17 cellular contexts compared by ENCODE assay signal in the genomic region with DNA sequence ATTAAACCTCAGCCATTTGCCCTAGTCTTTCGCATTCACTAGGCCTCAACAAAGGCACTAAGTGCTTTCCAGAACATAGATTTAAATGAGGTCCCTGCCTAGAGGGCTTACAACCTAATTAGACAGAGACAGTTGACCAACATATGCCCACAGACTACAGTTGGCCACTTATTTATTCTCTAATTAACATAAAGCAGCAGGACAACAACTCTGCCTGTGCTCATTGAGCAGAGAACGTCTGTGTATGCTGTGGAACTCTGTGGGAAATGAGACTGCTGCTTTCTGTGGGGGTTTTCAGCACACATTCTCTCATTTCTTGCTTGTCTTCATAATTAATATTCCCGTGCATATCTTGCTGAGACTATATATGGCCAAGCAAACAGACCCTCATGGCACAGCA.
"Had no signal": no experiment of that assay in that cellular context is flagged by ENCODE, and none has a peak within 500 bp of the region (broad histone marks: within the 10 kb centered on the region; RNA-seq: fewer than 3 reads in every experiment).

No MANE protein-coding gene starts in this region.

- H3K4me1 Mint-ChIP-seq: activated naive CD4-positive, alpha-beta T cell treated with anti-CD3 and anti-CD28 coated beads, Interleukin-2, amount 50 U/mL, for 24 hours; endodermal cell; stimulated activated effector memory CD8-positive, alpha-beta T cell treated with anti-CD3 and anti-CD28 coated beads, Interleukin-12 subunit alpha, Interleukin-12 subunit beta, amount 100 ng/mL, for 72 hours; stimulated activated naive CD8-positive, alpha-beta T cell treated with anti-CD3 and anti-CD28 coated beads, Interleukin-15, amount 100 ng/mL, for 72 hours had no signal

- H3K4me3 Mint-ChIP-seq: activated naive CD4-positive, alpha-beta T cell treated with anti-CD3 and anti-CD28 coated beads, Interleukin-2, amount 50 U/mL, for 24 hours; endodermal cell; stimulated activated effector memory CD8-positive, alpha-beta T cell treated with anti-CD3 and anti-CD28 coated beads, Interleukin-12 subunit alpha, Interleukin-12 subunit beta, amount 100 ng/mL, for 72 hours; stimulated activated naive CD8-positive, alpha-beta T cell treated with anti-CD3 and anti-CD28 coated beads, Interleukin-15, amount 100 ng/mL, for 72 hours; WTC11 had no signal

- DNase-seq: activated gamma-delta T cell treated with Interleukin-2 at 50 U/mL for 16 hours; activated T-cell treated with anti-CD3 and anti-CD28 coated beads, Interleukin-2, amount 50 U/mL, for 1 hour; aorta; central memory CD4-positive, alpha-beta T cell; colonic mucosa; endodermal cell; esophagus squamous epithelium; gastrocnemius medialis; head of caudate nucleus; mucosa of descending colon; stimulated activated naive CD8-positive, alpha-beta T cell treated with anti-CD3 and anti-CD28 coated beads, Interleukin-15, amount 100 ng/mL, for 72 hours; T-helper 9 cell; transverse colon had no signal

- H3K27me3 Mint-ChIP-seq: activated naive CD4-positive, alpha-beta T cell treated with anti-CD3 and anti-CD28 coated beads, Interleukin-2, amount 50 U/mL, for 24 hours; progenitor cell of endocrine pancreas; stimulated activated naive CD8-positive, alpha-beta T cell treated with anti-CD3 and anti-CD28 coated beads, Interleukin-15, amount 100 ng/mL, for 72 hours had no signal

- H3K27ac Mint-ChIP-seq: activated naive CD4-positive, alpha-beta T cell treated with anti-CD3 and anti-CD28 coated beads, Interleukin-2, amount 50 U/mL, for 24 hours; endodermal cell; progenitor cell of endocrine pancreas; stimulated activated effector memory CD8-positive, alpha-beta T cell treated with anti-CD3 and anti-CD28 coated beads, Interleukin-12 subunit alpha, Interleukin-12 subunit beta, amount 100 ng/mL, for 72 hours; stimulated activated naive CD8-positive, alpha-beta T cell treated with anti-CD3 and anti-CD28 coated beads, Interleukin-15, amount 100 ng/mL, for 72 hours; WTC11 had no signal

- H3K36me3 Mint-ChIP-seq: activated naive CD4-positive, alpha-beta T cell treated with anti-CD3 and anti-CD28 coated beads, Interleukin-2, amount 50 U/mL, for 24 hours; stimulated activated effector memory CD8-positive, alpha-beta T cell treated with anti-CD3 and anti-CD28 coated beads, Interleukin-12 subunit alpha, Interleukin-12 subunit beta, amount 100 ng/mL, for 72 hours; WTC11 had no signal

- ATAC-seq: gastrocnemius medialis; mucosa of descending colon; stimulated activated effector memory CD8-positive, alpha-beta T cell treated with anti-CD3 and anti-CD28 coated beads, Interleukin-12 subunit alpha, Interleukin-12 subunit beta, amount 100 ng/mL, for 72 hours; stimulated activated naive CD8-positive, alpha-beta T cell treated with anti-CD3 and anti-CD28 coated beads, Interleukin-15, amount 100 ng/mL, for 72 hours; WTC11 had no signal

- H3K9me3 Mint-ChIP-seq: endodermal cell; stimulated activated naive CD8-positive, alpha-beta T cell treated with anti-CD3 and anti-CD28 coated beads, Interleukin-15, amount 100 ng/mL, for 72 hours; WTC11 had no signal
